Comparison of ENCODE assay signal across 8 cellular contexts in genomic region chr19:17052439-17052838, GRCh38. TPM values are rescaled to one million over a fixed set of nuclear protein-coding genes. Genes with fewer than 3 reads are reported as not detected.
A peak's percentile ranks its signal among the peaks of the same experiment; 100 is the strongest.
DNase-seq lines count a peak whose midpoint lies in the region; ATAC-seq and TF ChIP-seq lines count a peak whose summit lies in the region.

No MANE protein-coding gene starts in this region.

- ATAC-seq in PC-3 (no peak), mucosa of descending colon (peak; percentile 77), GM18907 (IDR thresholded peaks at IDR 0.05; ENCODE audit: unreplicated experiment) (no peak)

- POLR2A ChIA-PET in PC-3 (lab: Charles Lee; ENCODE audit: unreplicated experiment), result no interaction called here

- no peaks in the 10 kb centered on the region for H3F3A ChIP-seq in PC-3 (ENCODE audit: low read length, unreplicated experiment)

- H3K4me3 ChIP-seq in PC-3 (ENCODE audit: low read length), result no peak overlapping the region
- H3K4me3 ChIP-seq in coronary artery, result no peak overlapping the region
- H3K4me3 ChIP-seq in mucosa of descending colon, result no peak overlapping the region

- H3K27me3 ChIP-seq in PC-3 (ENCODE audit: low read length), result no peaks in the 10 kb centered on the region

- peaks cover 20% of the 10 kb centered on the region for H3K36me3 ChIP-seq in PC-3 (ENCODE audit: low read depth, low read length)
- no peaks in the 10 kb centered on the region for H3K36me3 ChIP-seq in mucosa of descending colon (ENCODE audit: low read depth)

- H3K9ac ChIP-seq in PC-3 (ENCODE audit: low read length), result no peak overlapping the region

- intact Hi-C loops in PC-3 (cut with micrococcal nuclease) (loop anchor here (1.0 to 10.0 kb wide), 2 partner anchors 158 to 338 kb away; no protein-coding TSS in a partner anchor), mucosa of descending colon (cut with DNase I, micrococcal nuclease) (loop anchor here in 1 of 2 donors (5.0 kb wide), 1 partner anchor 280 kb away; no protein-coding TSS in a partner anchor)

- BruUV-seq in PC-3 (replicated peaks; lab: Mats Ljungman, UMichigan), result no TSS peak

- H3K4me2 ChIP-seq in PC-3 (ENCODE audit: low read length), result no peak overlapping the region

- peak; percentile 62 for DNase-seq in Ammon's horn (ENCODE audit: low spot score)
- DNase-seq in PC-3, result peak; percentile 71
- DNase-seq in coronary artery (ENCODE audit: low spot score), result no peak
- DNase-seq in mucosa of descending colon, result peak in 1 of 3 donors; percentile 81
- no peak for DNase-seq in mesenteric fat pad (ENCODE audit: low spot score)
- DNase-seq in foreskin melanocyte, result no peak

- H2AFZ ChIP-seq in PC-3 (ENCODE audit: low read length), result no peak overlapping the region

- H3K9me3 ChIP-seq in PC-3 (ENCODE audit: low read length) (no peaks in the 10 kb centered on the region), mucosa of descending colon (no peaks in the 10 kb centered on the region)

- TF ChIP-seq CTCF in GM12874 (IDR thresholded peaks at IDR 0.05; ENCODE audit: insufficient read depth, low read depth, low read length) (peak; percentile 44), PC-3 (conservative IDR thresholded peaks at IDR 0.05; ENCODE audit: low read depth, low read length) (peak; percentile 75), coronary artery (IDR thresholded peaks at IDR 0.05) (peak; percentile 39), mucosa of descending colon (IDR thresholded peaks at IDR 0.05) (peak; percentile 33)

- H3K27ac ChIP-seq in PC-3 (ENCODE audit: low read length) (no peak overlapping the region), coronary artery (no peak overlapping the region)

- H3K9me2 ChIP-seq in PC-3 (replicated peaks; ENCODE audit: low read length), result no peaks in the 10 kb centered on the region

- H3K4me1 ChIP-seq in PC-3 (ENCODE audit: insufficient read depth, low read length) (peaks cover 10% of the 10 kb centered on the region), mucosa of descending colon (ENCODE audit: low read depth) (no peaks in the 10 kb centered on the region)

- no peaks in the 10 kb centered on the region for H4K20me1 ChIP-seq in PC-3 (ENCODE audit: low read length)

- H3K79me2 ChIP-seq in PC-3 (ENCODE audit: low read length), result no peaks in the 10 kb centered on the region

- CTCF ChIA-PET in PC-3 (lab: Charles Lee), result interaction anchor here (0.6 kb wide), 1 partner anchor 273 kb away, joined by 4 read pairs; no protein-coding TSS in a partner anchor

RNA-seq across cellular contexts. Expression of gene HAUS8, which starts 22.8 kb away (rescaled TPM):
- total RNA-seq in PC-3 (2014; rRNA removed), result 19.1 and 21.3 TPM in 2 replicates
- total RNA-seq in mucosa of descending colon, result 10 to 100 TPM; 12.2 to 16.6 (median 13.6) TPM
- total RNA-seq in mesenteric fat pad, result 7.2 TPM

RNA-seq across cellular contexts. Expression of gene MYO9B, which starts 23.1 kb away (rescaled TPM):
- total RNA-seq in PC-3 (2014; rRNA removed) (68.3 and 76.1 TPM in 2 replicates), mucosa of descending colon (10 to 100 TPM; 73.7 to 91.8 (median 90.8) TPM), mesenteric fat pad (103 TPM)

RNA-seq across cellular contexts. Expression of gene CPAMD8, which starts 25.8 kb away (rescaled TPM):
- 2.3 and 3.9 TPM in 2 replicates for total RNA-seq in PC-3 (2014; rRNA removed)
- 1 to 10 TPM; 2.3 to 5.8 (median 3.1) TPM for total RNA-seq in mucosa of descending colon
- 8.4 TPM for total RNA-seq in mesenteric fat pad

Comparison
In these comparisons a context has a peak if more than half of its experiments do, and no peak if none do; other contexts are left out.
1. DNase-seq: peak in Ammon's horn (single experiment) and PC-3 (single experiment); none in coronary artery (single experiment), mesenteric fat pad (single experiment) and foreskin melanocyte (single experiment).
2. Peak in every context shown above with its lines, with median percentiles within 50 percentile points of each other: CTCF ChIP-seq.